In the genomic region with DNA sequence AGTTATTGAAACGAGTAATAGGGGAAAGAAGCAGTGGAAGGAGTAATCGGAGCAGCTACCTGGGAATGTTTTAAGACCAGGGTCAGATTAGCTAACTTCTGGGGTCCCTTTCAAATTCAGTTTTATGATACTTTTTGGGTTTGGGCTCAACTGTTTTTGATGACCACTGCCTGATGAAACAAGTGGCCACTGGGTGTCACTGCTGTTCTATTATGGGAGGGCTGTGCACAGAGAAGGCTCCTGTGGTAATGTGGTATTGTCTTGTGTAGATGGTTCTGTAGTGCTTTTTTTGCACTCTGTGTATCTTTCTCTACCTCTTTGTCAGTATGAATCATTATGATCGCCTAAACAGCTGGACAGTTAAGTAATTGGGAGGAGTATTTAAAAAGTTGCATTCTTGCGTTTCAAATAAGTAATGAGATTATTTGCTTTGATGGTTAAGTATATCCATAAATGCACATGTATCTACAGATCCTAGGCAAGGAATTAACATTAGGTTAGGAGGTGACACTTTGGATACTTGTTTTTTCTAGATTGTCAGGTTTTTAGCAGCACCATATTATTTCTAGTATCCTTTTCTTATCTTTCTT, we compare ENCODE assay signal across 9 cellular contexts.
A peak's percentile ranks its signal among the peaks of the same experiment; 100 is the strongest.
DNase-seq lines count a peak whose midpoint lies in the region; ATAC-seq and TF ChIP-seq lines count a peak whose summit lies in the region.
"Had no signal": no experiment of that assay in that cellular context is flagged by ENCODE, and none has a peak within 500 bp of the region (broad histone marks: within the 10 kb centered on the region; RNA-seq: fewer than 3 reads in every experiment).

No MANE protein-coding gene starts in this region.

- H3K27me3 Mint-ChIP-seq in activated naive CD4-positive, alpha-beta T cell treated with anti-CD3 and anti-CD28 coated beads, Interleukin-2, amount 10 ng/mL, durations not matched to agents 7 days and 5 days: peaks cover 4% of the 10 kb centered on the region
- no peaks in the 10 kb centered on the region for H3K27me3 Mint-ChIP-seq in progenitor cell of endocrine pancreas

- no peak overlapping the region for H3K4me3 Mint-ChIP-seq in activated naive CD4-positive, alpha-beta T cell treated with anti-CD3 and anti-CD28 coated beads, Interleukin-2, amount 10 ng/mL, durations not matched to agents 7 days and 5 days
- no peak overlapping the region for H3K4me3 Mint-ChIP-seq in progenitor cell of endocrine pancreas (ENCODE audit: low read depth)
- H3K4me3 Mint-ChIP-seq: activated T-cell treated with anti-CD3 and anti-CD28 coated beads, Interleukin-2, amount 50 U/mL, for 4 hours had no signal

- no peaks in the 10 kb centered on the region for H3K36me3 Mint-ChIP-seq in activated naive CD4-positive, alpha-beta T cell treated with anti-CD3 and anti-CD28 coated beads, Interleukin-2, amount 10 ng/mL, durations not matched to agents 7 days and 5 days
- H3K36me3 Mint-ChIP-seq in progenitor cell of endocrine pancreas (ENCODE audit: insufficient read depth): no peaks in the 10 kb centered on the region

- no peak overlapping the region for H3K27ac Mint-ChIP-seq in activated naive CD4-positive, alpha-beta T cell treated with anti-CD3 and anti-CD28 coated beads, Interleukin-2, amount 10 ng/mL, durations not matched to agents 7 days and 5 days
- no peak overlapping the region for H3K27ac Mint-ChIP-seq in progenitor cell of endocrine pancreas

- intact Hi-C loops in Right ventricle myocardium superior (cut with DNase I): loop anchor here (5.0 kb wide), 1 partner anchor 573 kb away; no protein-coding TSS in a partner anchor

- CTCF ChIA-PET in activated naive CD4-positive, alpha-beta T cell treated with anti-CD3 and anti-CD28 coated beads, Interleukin-2, amount 10 ng/mL, durations not matched to agents 7 days and 5 days (lab: Charles Lee): interaction anchor here (0.7 to 2.4 kb wide), 9 partner anchors 10 to 1492 kb away, joined by 3 to 7 read pairs (median 3); no protein-coding TSS in a partner anchor

- no peaks in the 10 kb centered on the region for H3K9me3 Mint-ChIP-seq in activated naive CD4-positive, alpha-beta T cell treated with anti-CD3 and anti-CD28 coated beads, Interleukin-2, amount 10 ng/mL, durations not matched to agents 7 days and 5 days
- no peaks in the 10 kb centered on the region for H3K9me3 Mint-ChIP-seq in progenitor cell of endocrine pancreas (ENCODE audit: low read depth)

- DNase-seq in DMS114 treated with DMSO at 0.1 percent for 48 hours (lab: John Stamatoyannopoulos, UW; ENCODE audit: unreplicated experiment): peak; percentile 57
- peak; percentile 65 for DNase-seq in NCI-H345 (lab: John Stamatoyannopoulos, UW)
- peak; percentile 62 for DNase-seq in activated naive CD4-positive, alpha-beta T cell treated with anti-CD3 and anti-CD28 coated beads, Interleukin-2, amount 10 ng/mL, durations not matched to agents 7 days and 5 days
- DNase-seq in Right ventricle myocardium superior: no peak
- DNase-seq in progenitor cell of endocrine pancreas (ENCODE audit: low spot score, unreplicated experiment): peak; percentile 43
- DNase-seq: activated T-cell treated with anti-CD3 and anti-CD28 coated beads, Interleukin-2, amount 50 U/mL, for 4 hours had no signal

- peak; percentile 85 for TF ChIP-seq CTCF in progenitor cell of endocrine pancreas (IDR thresholded peaks at IDR 0.05; ENCODE audit: unreplicated experiment)

- ATAC-seq in GM19324 (IDR thresholded peaks at IDR 0.05; ENCODE audit: low FRiP score, unreplicated experiment) (peak; percentile 83), HG03175 (IDR thresholded peaks at IDR 0.05; ENCODE audit: unreplicated experiment) (peak; percentile 87), Right ventricle myocardium superior (ENCODE audit: poor library complexity) (peak; percentile 60), HG03457 (IDR thresholded peaks at IDR 0.05; ENCODE audit: unreplicated experiment) (no peak)

- H3K4me1 Mint-ChIP-seq in activated naive CD4-positive, alpha-beta T cell treated with anti-CD3 and anti-CD28 coated beads, Interleukin-2, amount 10 ng/mL, durations not matched to agents 7 days and 5 days: no peaks in the 10 kb centered on the region
- H3K4me1 Mint-ChIP-seq in progenitor cell of endocrine pancreas (ENCODE audit: low read depth): no peaks in the 10 kb centered on the region
